ENCODE assay signal across 1 cellular context in genomic region chr16:78288915-78289314, GRCh38.
TF ChIP-seq lines count a peak whose summit lies in the region.

No MANE protein-coding gene starts in this region.

TF ChIP-seq in HepG2, 621 proteins besides CTCF, POLR2A, EP300 and RAD21 (continued from another document):
- TF ChIP-seq, protein P1, sequence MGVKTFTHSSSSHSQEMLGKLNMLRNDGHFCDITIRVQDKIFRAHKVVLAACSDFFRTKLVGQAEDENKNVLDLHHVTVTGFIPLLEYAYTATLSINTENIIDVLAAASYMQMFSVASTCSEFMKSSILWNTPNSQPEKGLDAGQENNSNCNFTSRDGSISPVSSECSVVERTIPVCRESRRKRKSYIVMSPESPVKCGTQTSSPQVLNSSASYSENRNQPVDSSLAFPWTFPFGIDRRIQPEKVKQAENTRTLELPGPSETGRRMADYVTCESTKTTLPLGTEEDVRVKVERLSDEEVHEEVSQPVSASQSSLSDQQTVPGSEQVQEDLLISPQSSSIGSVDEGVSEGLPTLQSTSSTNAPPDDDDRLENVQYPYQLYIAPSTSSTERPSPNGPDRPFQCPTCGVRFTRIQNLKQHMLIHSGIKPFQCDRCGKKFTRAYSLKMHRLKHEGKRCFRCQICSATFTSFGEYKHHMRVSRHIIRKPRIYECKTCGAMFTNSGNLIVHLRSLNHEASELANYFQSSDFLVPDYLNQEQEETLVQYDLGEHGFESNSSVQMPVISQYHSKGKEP (CRISPR knock-in tag; IDR thresholded peaks at IDR 0.05): no peak
- no peak for TF ChIP-seq ZNF776 (CRISPR knock-in tag; IDR thresholded peaks at IDR 0.05)
